22 cellular contexts compared by ENCODE assay signal in the genomic region with DNA sequence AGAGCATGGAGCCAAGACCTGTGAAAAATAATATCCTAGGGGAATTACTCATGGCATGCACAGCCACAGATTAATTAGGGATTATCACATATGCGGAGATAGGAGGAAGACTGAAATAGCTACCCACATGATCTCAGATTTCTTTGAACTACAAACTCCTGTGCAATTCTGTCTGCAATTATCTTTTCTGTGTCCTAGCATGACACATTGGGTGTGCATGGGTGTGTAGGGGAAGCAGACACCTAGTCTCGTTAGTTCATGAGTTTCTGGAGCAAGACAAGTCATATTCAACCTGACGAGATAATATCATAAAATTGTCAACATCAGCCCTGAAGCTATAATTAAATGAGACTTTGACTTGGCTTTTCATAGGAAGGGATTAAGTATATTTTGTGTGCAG. TPM values are rescaled to one million over a fixed set of nuclear protein-coding genes. Genes with fewer than 3 reads are reported as not detected.
A peak's percentile ranks its signal among the peaks of the same experiment; 100 is the strongest.
DNase-seq lines count a peak whose midpoint lies in the region; ATAC-seq, FAIRE-seq and TF ChIP-seq lines count a peak whose summit lies in the region.
"Had no signal": no experiment of that assay in that cellular context is flagged by ENCODE, and none has a peak within 500 bp of the region (broad histone marks: within the 10 kb centered on the region; RNA-seq: fewer than 3 reads in every experiment).

No MANE protein-coding gene starts in this region.

- no peak overlapping the region for H2BK15ac ChIP-seq in H9 (ENCODE audit: low read depth, low read length)

- DNase-seq in LoVo (ENCODE audit: low spot score) (peak; percentile 11), bronchial epithelial cell (ENCODE audit: low read depth) (no peak), memory B cell (ENCODE audit: low spot score in 2 of 2) (no peak), H9 (no peak), NCI-H1694 (lab: John Stamatoyannopoulos, UW) (no peak)
- DNase-seq: CD8-positive, alpha-beta T cell; COR-L47; DMS153; DMS79 treated with DMSO at 0.1 percent for 48 hours; EL; H7 had no signal

- H3K27ac ChIP-seq in H9 (ENCODE audit: insufficient read length, low read depth, low read length) = no peak overlapping the region

- no peak overlapping the region for H3K56ac ChIP-seq in H9 (ENCODE audit: insufficient read length, low read depth, low read length)

- no peak overlapping the region for H3K23ac ChIP-seq in H9 (ENCODE audit: insufficient read length, low read depth, low read length)

- H4K20me1 ChIP-seq in H9 (ENCODE audit: control insufficient read depth, insufficient read depth, insufficient read length) = no peaks in the 10 kb centered on the region

- no peaks in the 10 kb centered on the region for H3K4me1 ChIP-seq in H9 (ENCODE audit: insufficient read depth, low read length)

- H4K8ac ChIP-seq in H9 (replicated peaks; ENCODE audit: insufficient read length, low read depth, low read length) = no peak overlapping the region

- H2AFZ ChIP-seq in H9 (ENCODE audit: low read length) = no peak overlapping the region

- no peak overlapping the region for H3K4me3 ChIP-seq in bronchial epithelial cell (ENCODE audit: low read depth, low read length)
- H3K4me3 ChIP-seq: GM23338 had no signal

- peak overlapping the region; percentile 21 for H3K27ac Mint-ChIP-seq in memory B cell
- peak overlapping the region; percentile 48 for H3K27ac Mint-ChIP-seq in stimulated activated memory B cell treated with anti-CD40 and anti-IgM and Interleukin-4, amounts not matched to agents 10 μg/mL and 1 μg/mL and 100 μg/mL, for 72 hours
- no peak overlapping the region for H3K27ac Mint-ChIP-seq in H9
- H3K27ac Mint-ChIP-seq: CD8-positive, alpha-beta T cell; GM23338 had no signal

- no peak overlapping the region for H2BK5ac ChIP-seq in H9 (ENCODE audit: insufficient read length, low read length)

- no peaks in the 10 kb centered on the region for H3K9me3 ChIP-seq in H9 (ENCODE audit: control insufficient read depth, low read depth, low read length)

- no peak for TF ChIP-seq CTCF in bronchial epithelial cell (IDR thresholded peaks at IDR 0.05; ENCODE audit: insufficient read depth, low read length, severe bottlenecking)
- no peak for TF ChIP-seq CTCF in H9 (conservative IDR thresholded peaks at IDR 0.05)

- H3K9ac ChIP-seq in H9 (ENCODE audit: extremely low read depth, insufficient read length, low read length) = no peak overlapping the region

- H3K9me3 Mint-ChIP-seq in memory B cell (no peaks in the 10 kb centered on the region), H9 (no peaks in the 10 kb centered on the region)
- no peaks in the 10 kb centered on the region for H3K9me3 Mint-ChIP-seq in stimulated activated memory B cell treated with anti-CD40 and anti-IgM and Interleukin-4, amounts not matched to agents 10 μg/mL and 1 μg/mL and 100 μg/mL, for 72 hours
- H3K9me3 Mint-ChIP-seq: CD14-positive monocyte; CD8-positive, alpha-beta T cell; GM23338 had no signal

- no peaks in the 10 kb centered on the region for H3K79me1 ChIP-seq in H9 (ENCODE audit: insufficient read depth, low read depth, low read length, poor library complexity, severe bottlenecking)

- no peak overlapping the region for H2AK5ac ChIP-seq in H9 (ENCODE audit: insufficient read length, low read length)

- no peaks in the 10 kb centered on the region for H3K36me3 ChIP-seq in bronchial epithelial cell (ENCODE audit: control insufficient read depth, insufficient read depth, low read length)

- H4K91ac ChIP-seq in H9 (ENCODE audit: insufficient read length, low read depth, low read length) = no peak overlapping the region

- FAIRE-seq in bronchial epithelial cell (lab: Jason Lieb, UNC) = peak; percentile 7
- FAIRE-seq: D721Med, G401.6, GM12891, GM19239 had no signal

- H3K4me2 ChIP-seq in H9 (ENCODE audit: insufficient read depth, insufficient read length, low read length) = no peak overlapping the region
- H3K4me2 ChIP-seq: GM23338 had no signal

- H3K36me3 Mint-ChIP-seq in memory B cell (no peaks in the 10 kb centered on the region), H9 (ENCODE audit: insufficient read depth in 1 of 3, low read depth in 3 of 3) (no peaks in the 10 kb centered on the region)
- H3K36me3 Mint-ChIP-seq in stimulated activated memory B cell treated with anti-CD40 and anti-IgM and Interleukin-4, amounts not matched to agents 10 μg/mL and 1 μg/mL and 100 μg/mL, for 72 hours = no peaks in the 10 kb centered on the region
- H3K36me3 Mint-ChIP-seq: CD14-positive monocyte; CD8-positive, alpha-beta T cell; IgD-negative memory B cell had no signal

- H3K18ac ChIP-seq in H9 (ENCODE audit: insufficient read length, low read depth, low read length) = no peak overlapping the region

- H3K79me2 ChIP-seq in H9 (ENCODE audit: insufficient read depth, low read length) = no peaks in the 10 kb centered on the region

- H3K27me3 Mint-ChIP-seq in memory B cell (peaks cover 3% of the 10 kb centered on the region), H9 (ENCODE audit: low read depth) (no peaks in the 10 kb centered on the region)
- no peaks in the 10 kb centered on the region for H3K27me3 Mint-ChIP-seq in stimulated activated memory B cell treated with anti-CD40 and anti-IgM and Interleukin-4, amounts not matched to agents 10 μg/mL and 1 μg/mL and 100 μg/mL, for 72 hours

- ATAC-seq in memory B cell (ENCODE audit: low read depth) = no peak
- no peak for ATAC-seq in stimulated activated memory B cell treated with anti-CD40 and anti-IgM and Interleukin-4, amounts not matched to agents 10 μg/mL and 1 μg/mL and 100 μg/mL, for 72 hours
- no peak for ATAC-seq in GM21423 (IDR thresholded peaks at IDR 0.05; ENCODE audit: unreplicated experiment)
- ATAC-seq: CD8-positive, alpha-beta T cell; GM23338 had no signal

- H3K23me2 ChIP-seq in H9 (ENCODE audit: insufficient read length, low read depth, low read length, poor library complexity, severe bottlenecking) = no peaks in the 10 kb centered on the region

- no peak overlapping the region for H3K14ac ChIP-seq in H9 (ENCODE audit: insufficient read depth, low read length)

- no peak overlapping the region for H4K5ac ChIP-seq in H9 (ENCODE audit: insufficient read length, low read depth, low read length)

- no peak overlapping the region for H2BK12ac ChIP-seq in H9 (ENCODE audit: insufficient read length, low read depth, low read length)

- peaks cover 4% of the 10 kb centered on the region for H3K4me1 Mint-ChIP-seq in memory B cell
- peaks cover 12% of the 10 kb centered on the region for H3K4me1 Mint-ChIP-seq in stimulated activated memory B cell treated with anti-CD40 and anti-IgM and Interleukin-4, amounts not matched to agents 10 μg/mL and 1 μg/mL and 100 μg/mL, for 72 hours
- H3K4me1 Mint-ChIP-seq in H9 = no peaks in the 10 kb centered on the region
- H3K4me1 Mint-ChIP-seq: GM23338 had no signal

- no CpG with 5 or more reads among the region's 3 CpGs for WGBS in H9 (ENCODE audit: extremely low coverage, insufficient read length, low lambda C conversion rate)

- H3K4me3 Mint-ChIP-seq in memory B cell (no peak overlapping the region), H9 (no peak overlapping the region)
- H3K4me3 Mint-ChIP-seq in stimulated activated memory B cell treated with anti-CD40 and anti-IgM and Interleukin-4, amounts not matched to agents 10 μg/mL and 1 μg/mL and 100 μg/mL, for 72 hours = no peak overlapping the region
- H3K4me3 Mint-ChIP-seq: CD14-positive monocyte; CD8-positive, alpha-beta T cell; GM23338; IgD-negative memory B cell had no signal

- no peak overlapping the region for H2BK20ac ChIP-seq in H9 (ENCODE audit: low read depth, low read length, poor library complexity, severe bottlenecking)

- no peak overlapping the region for H2BK120ac ChIP-seq in H9 (ENCODE audit: low read depth, low read length, poor library complexity, severe bottlenecking)

- H3T11ph ChIP-seq in H9 (ENCODE audit: low read length) = no peak overlapping the region

- no peak overlapping the region for H3K4ac ChIP-seq in H9 (ENCODE audit: low read depth, low read length)

- no peaks in the 10 kb centered on the region for H3K27me3 ChIP-seq in bronchial epithelial cell (ENCODE audit: control insufficient read depth, insufficient read depth, low read length)
- no peaks in the 10 kb centered on the region for H3K27me3 ChIP-seq in H9 (ENCODE audit: insufficient read depth, low read length)

RNA-seq across cellular contexts. Expression of gene SLC17A4, which starts 3.6 kb away (rescaled TPM):
- total RNA-seq in bronchial epithelial cell = not detected in 2 replicates
- total RNA-seq in H9 (2021) = not detected in 2 replicates
- total RNA-seq: A673; CD8-positive, alpha-beta T cell; GM23338; H7; HT1080 had no signal

Comparison
In these comparisons a context has a peak if more than half of its experiments do, and no peak if none do; other contexts are left out.
1. H3K27ac Mint-ChIP-seq: peak in memory B cell (single experiment) and stimulated activated memory B cell treated with anti-CD40 and anti-IgM and Interleukin-4, amounts not matched to agents 10 μg/mL and 1 μg/mL and 100 μg/mL, for 72 hours (single experiment); none in H9 (0 of 3).